ENCODE assay signal across 23 cellular contexts in the genomic region with DNA sequence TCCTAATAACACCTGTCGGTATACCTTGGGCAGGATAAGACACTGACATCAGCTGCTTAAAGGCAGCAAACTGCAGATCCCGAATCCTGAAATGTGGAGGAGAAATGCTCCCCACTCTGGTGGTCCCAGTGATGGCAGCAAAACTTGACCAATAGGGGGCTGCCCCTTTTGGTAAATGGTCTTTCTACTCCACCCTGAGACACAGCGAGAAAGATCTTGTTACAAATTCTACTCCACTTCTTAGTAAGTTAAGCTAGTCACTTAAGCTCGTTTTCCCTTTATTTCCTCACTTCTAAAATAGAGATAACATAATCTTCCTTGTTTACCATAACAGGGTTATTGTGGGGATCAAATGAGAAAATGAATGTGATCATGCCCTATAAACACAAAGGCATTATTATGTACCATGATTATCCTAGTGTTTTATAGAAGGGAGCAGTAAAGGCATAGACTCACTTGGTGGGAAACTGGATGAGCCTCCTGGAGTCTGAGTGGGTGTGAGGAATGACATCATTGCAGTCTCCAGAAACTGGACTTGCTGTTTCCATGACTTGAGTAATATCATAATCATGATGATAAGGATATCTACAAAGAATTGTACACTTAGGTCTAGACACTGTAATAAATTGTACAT. TPM values are rescaled to one million over a fixed set of nuclear protein-coding genes. Genes with fewer than 3 reads are reported as not detected.
A peak's percentile ranks its signal among the peaks of the same experiment; 100 is the strongest.
DNase-seq lines count a peak whose midpoint lies in the region; ATAC-seq and TF ChIP-seq lines count a peak whose summit lies in the region.
"Had no signal": no experiment of that assay in that cellular context is flagged by ENCODE, and none has a peak within 500 bp of the region (broad histone marks: within the 10 kb centered on the region; RNA-seq: fewer than 3 reads in every experiment).

No MANE protein-coding gene starts in this region.

- ATAC-seq in left lung, result peak; percentile 19
- no peak for ATAC-seq in GM19452 (IDR thresholded peaks at IDR 0.05; ENCODE audit: unreplicated experiment)
- ATAC-seq in HG03378 (IDR thresholded peaks at IDR 0.05; ENCODE audit: unreplicated experiment), result no peak
- ATAC-seq: activated CD8-positive, alpha-beta memory T cell treated with anti-CD3 and anti-CD28 coated beads, Interleukin-2, amount 10 ng/mL, durations not matched to agents 7 days and 5 days; SK-N-SH treated with all-trans-retinoic acid at 6 μM for 48 hours had no signal

- intact Hi-C loops in left lung (cut with DNase I), result loop anchor here in 1 of 2 donors (10.0 kb wide), 1 partner anchor 166 kb away; a partner anchor contains a TSS

- H3K27ac ChIP-seq in epithelial cell of prostate (no peak overlapping the region), left lung (no peak overlapping the region)
- H3K27ac ChIP-seq in effector memory CD4-positive, alpha-beta T cell (ENCODE audit: insufficient read depth, low read length, poor library complexity, severe bottlenecking), result no peak overlapping the region
- H3K27ac ChIP-seq: esophagus muscularis mucosa, prostate gland, upper lobe of left lung, WERI-Rb-1 had no signal

- no peaks in the 10 kb centered on the region for H3K27me3 ChIP-seq in left lung
- H3K27me3 ChIP-seq in effector memory CD4-positive, alpha-beta T cell (replicated peaks; ENCODE audit: control insufficient read depth, insufficient read depth, low read length, poor library complexity, severe bottlenecking), result no peaks in the 10 kb centered on the region
- H3K27me3 ChIP-seq: BE2C, esophagus muscularis mucosa, upper lobe of left lung had no signal

- TF ChIP-seq CTCF in left lung (IDR thresholded peaks at IDR 0.05), result no peak

- in situ Hi-C loops in SK-MEL-5 (cut with HindIII; ENCODE audit: low pct_unique_long_range_greater_than_20kb, low sequenced_read_pairs), result no loop called here

- DNase-seq in COLO829 (ENCODE audit: low spot score) (peak; percentile 53), SK-MEL-5 (ENCODE audit: low read depth, low spot score) (peak; percentile 43), epithelial cell of prostate (ENCODE audit: low read depth, low spot score) (peak; percentile 36), left lung (no peak)
- DNase-seq in activated effector memory CD4-positive, alpha-beta T cell treated with Interleukin-2 at 50 U/mL for 16 hours, result no peak
- no peak for DNase-seq in effector memory CD4-positive, alpha-beta T cell
- DNase-seq: activated CD4-positive, alpha-beta T cell treated with anti-CD3 and anti-CD28 coated beads, Interleukin-2, amount 50 U/mL, for 1 hour; activated CD8-positive, alpha-beta memory T cell treated with anti-CD3 and anti-CD28 coated beads, Interleukin-2, amount 10 ng/mL, durations not matched to agents 7 days and 5 days; BE2C; DMS53; glutamatergic neuron; kidney glomerular epithelial cell; NCI-H1048; NCI-H187; NCI-H2227 treated with DMSO at 0.1 percent for 48 hours; NCI-H774; upper lobe of left lung; WERI-Rb-1 had no signal

- no peak overlapping the region for H3K4me3 ChIP-seq in left lung
- H3K4me3 ChIP-seq in effector memory CD4-positive, alpha-beta T cell (ENCODE audit: insufficient read depth, low read depth, low read length, poor library complexity, severe bottlenecking), result no peak overlapping the region
- H3K4me3 ChIP-seq: esophagus muscularis mucosa, prostate gland, upper lobe of left lung had no signal

- no peaks in the 10 kb centered on the region for H3K9me3 ChIP-seq in left lung
- H3K9me3 ChIP-seq in effector memory CD4-positive, alpha-beta T cell (ENCODE audit: control insufficient read depth, low read length), result no peaks in the 10 kb centered on the region
- H3K9me3 ChIP-seq: BE2C, esophagus muscularis mucosa, prostate gland, upper lobe of left lung had no signal

- H3K36me3 ChIP-seq in left lung, result no peaks in the 10 kb centered on the region
- H3K36me3 ChIP-seq in effector memory CD4-positive, alpha-beta T cell (ENCODE audit: control insufficient read depth, insufficient read depth, low read length), result no peaks in the 10 kb centered on the region
- H3K36me3 ChIP-seq: BE2C, esophagus muscularis mucosa, prostate gland, upper lobe of left lung, WERI-Rb-1 had no signal

- no peaks in the 10 kb centered on the region for H3K4me1 ChIP-seq in left lung
- no peaks in the 10 kb centered on the region for H3K4me1 ChIP-seq in effector memory CD4-positive, alpha-beta T cell (ENCODE audit: control insufficient read depth, insufficient read depth, low read length, poor library complexity, severe bottlenecking)
- H3K4me1 ChIP-seq: esophagus muscularis mucosa, prostate gland, upper lobe of left lung had no signal

RNA-seq across cellular contexts. Expression of a gene that starts 50.9 kb away (rescaled TPM):
- 44.8 and 46.8 TPM in 2 replicates for total RNA-seq in SK-MEL-5 (2014; rRNA removed; shearing (Covaris generic))
- 28.5 and 38.4 TPM in 2 replicates for polyA plus RNA-seq in SK-MEL-5 (2015; cell fraction: cytosol; rRNA removed)
- polyA plus RNA-seq in SK-MEL-5 (2015; cell fraction: nucleus; rRNA removed), result 8.6 and 12.1 TPM in 2 replicates
- 10 to 100 TPM; 26.1 to 31.2 TPM for total RNA-seq in left lung

Comparison
In these comparisons a context has a peak if more than half of its experiments do, and no peak if none do; other contexts are left out.
1. DNase-seq: peak in COLO829 (single experiment), SK-MEL-5 (single experiment) and epithelial cell of prostate (single experiment); none in left lung (0 of 2), activated effector memory CD4-positive, alpha-beta T cell treated with Interleukin-2 at 50 U/mL for 16 hours (single experiment) and effector memory CD4-positive, alpha-beta T cell (0 of 3).